Comparison of ENCODE assay signal across 8 cellular contexts in genomic region chr2:223674998-223675609, GRCh38.
DNase-seq lines count a peak whose midpoint lies in the region; ATAC-seq and TF ChIP-seq lines count a peak whose summit lies in the region.

No MANE protein-coding gene starts in this region.

- H3K36me3 ChIP-seq in brain microvascular endothelial cell (replicated peaks): no peaks in the 10 kb centered on the region

- in situ Hi-C loops in KBM-7 (cut with MboI; ENCODE audit: low pct_unique_long_range_greater_than_20kb, low sequenced_read_pairs): no loop called here
- in situ Hi-C loops in brain microvascular endothelial cell (cut with HindIII; ENCODE audit: low pct_ligation_motif_present, low sequenced_read_pairs): no loop called here

- no peak for ATAC-seq in GM21381 (IDR thresholded peaks at IDR 0.05; ENCODE audit: unreplicated experiment)
- ATAC-seq in HG02588 (IDR thresholded peaks at IDR 0.05; ENCODE audit: unreplicated experiment): no peak

- DNase-seq in DMS114 treated with DMSO at 0.1 percent for 48 hours (lab: John Stamatoyannopoulos, UW; ENCODE audit: unreplicated experiment) (peak; percentile 9), KBM-7 (peak; percentile 8), brain microvascular endothelial cell (peak; percentile 56), mucosa of gallbladder (ENCODE audit: low spot score) (peak; percentile 27), Ammon's horn (ENCODE audit: low spot score) (no peak)
- no peak for DNase-seq in activated CD8-positive, alpha-beta memory T cell treated with anti-CD3 and anti-CD28 coated beads for 24 hours

- H3K27ac ChIP-seq in brain microvascular endothelial cell: no peak overlapping the region

- H3K27me3 ChIP-seq in brain microvascular endothelial cell (replicated peaks): no peaks in the 10 kb centered on the region

- peak; percentile 84 for TF ChIP-seq CTCF in brain microvascular endothelial cell (IDR thresholded peaks at IDR 0.05; ENCODE audit: low read depth, low read length, missing control alignments)

- H3K4me3 ChIP-seq in brain microvascular endothelial cell (ENCODE audit: low read depth, low read length): no peak overlapping the region

Comparison
In these comparisons a context has a peak if more than half of its experiments do, and no peak if none do; other contexts are left out.
1. DNase-seq: peak in DMS114 treated with DMSO at 0.1 percent for 48 hours (single experiment), KBM-7 (single experiment), brain microvascular endothelial cell (single experiment) and mucosa of gallbladder (single experiment); none in Ammon's horn (single experiment) and activated CD8-positive, alpha-beta memory T cell treated with anti-CD3 and anti-CD28 coated beads for 24 hours (single experiment).